ENCODE assay signal across 8 cellular contexts in the genomic region with DNA sequence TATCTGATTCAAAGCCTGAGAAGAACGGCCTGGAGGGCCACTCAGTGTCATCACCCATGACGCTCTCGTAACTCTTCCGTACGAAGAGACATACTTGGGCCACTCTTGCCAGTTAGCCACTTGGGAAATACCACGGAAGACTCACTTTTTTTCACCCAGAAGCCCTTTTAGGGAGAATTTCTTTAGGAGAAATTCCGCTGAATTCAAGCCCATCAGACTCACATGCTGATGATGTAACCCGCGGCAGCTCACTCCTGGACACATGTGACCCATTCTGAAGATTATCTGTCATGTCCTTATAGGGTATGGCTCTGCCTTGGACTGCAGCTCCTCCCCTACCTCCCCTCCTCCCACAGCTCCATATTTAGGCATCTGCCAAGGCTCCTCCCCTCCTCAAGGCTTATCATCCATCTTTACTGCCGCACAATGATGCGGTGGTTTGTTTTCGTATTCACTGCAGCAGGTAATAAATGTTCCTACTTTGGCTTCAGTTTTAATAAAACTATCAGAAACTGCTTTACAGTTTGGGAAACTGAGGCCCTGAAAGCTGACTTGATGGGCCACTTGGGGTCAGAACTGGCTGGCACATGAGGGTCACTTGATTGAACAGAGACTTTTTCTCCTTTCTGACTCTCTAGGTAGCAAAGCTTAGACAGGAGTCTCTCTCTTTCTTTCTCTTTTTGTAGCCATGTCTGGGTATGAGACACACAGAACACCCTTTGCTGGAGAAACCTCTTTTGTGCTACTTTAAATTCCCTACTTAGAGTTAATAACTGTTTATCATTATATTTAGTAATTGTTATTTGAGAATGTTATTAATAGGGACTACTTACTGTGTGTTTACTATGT. TPM values are rescaled to one million over a fixed set of nuclear protein-coding genes. Genes with fewer than 3 reads are reported as not detected.
DNase-seq lines count a peak whose midpoint lies in the region; ATAC-seq, FAIRE-seq and TF ChIP-seq lines count a peak whose summit lies in the region.

No MANE protein-coding gene starts in this region.

- 77 to 85% (median 84%) methylated on average over 12 of the region's 12 CpGs for WGBS in ovary, 3 donors

- TF ChIP-seq POLR2A in GM12891 (IDR thresholded peaks at IDR 0.05; ENCODE audit: low read depth, low read length) (peak; percentile 14; the same call in 1 of the 2 replicates), ovary (IDR thresholded peaks at IDR 0.05) (no peak)

- TF ChIP-seq EP300 in ovary (IDR thresholded peaks at IDR 0.05): no peak

- TF ChIP-seq CTCF in VCaP (conservative IDR thresholded peaks at IDR 0.05) (no peak), ovary (IDR thresholded peaks at IDR 0.05) (no peak)

- H3K4me1 ChIP-seq in ovary (ENCODE audit: insufficient read depth): no peaks in the 10 kb centered on the region

- ATAC-seq in HG03439 (IDR thresholded peaks at IDR 0.05; ENCODE audit: unreplicated experiment) (no peak), GM21447 (IDR thresholded peaks at IDR 0.05; ENCODE audit: unreplicated experiment) (no peak)

- no peak overlapping the region for H3K4me3 ChIP-seq in ovary

- intact Hi-C loops in ovary (cut with DNase I): no loop called here

- H3K27me3 ChIP-seq in ovary: no peaks in the 10 kb centered on the region

- no peak for FAIRE-seq in GM12891 (lab: Jason Lieb, UNC)

- DNase-seq in GM12891 (ENCODE audit: insufficient read length, low spot score) (no peak), amniotic epithelial cell (ENCODE audit: low read depth) (peak; percentile 33), hypothalamus (lab: John Stamatoyannopoulos, UW) (no peak), ovary (no peak)
- peak; percentile 64 for DNase-seq in stimulated activated CD4-positive, alpha-beta T cell treated with anti-CD3 and anti-CD28 coated beads, Interleukin-4, amount 100 ng/mL, for 1 hour

- no peaks in the 10 kb centered on the region for H3K9me3 ChIP-seq in ovary

- no peaks in the 10 kb centered on the region for H3K36me3 ChIP-seq in ovary

- H3K27ac ChIP-seq in VCaP (peak overlapping the region; percentile 24; the same call in 1 of the 2 replicates), ovary (no peak overlapping the region)

TF ChIP-seq in GM12891, 5 proteins besides CTCF, POLR2A, EP300 and RAD21:
- TF ChIP-seq TAF1 (IDR thresholded peaks at IDR 0.05; ENCODE audit: low read depth, low read length) (no peak), POLR2AphosphoS5 (IDR thresholded peaks at IDR 0.05; ENCODE audit: low read depth, low read length) (no peak; the same call in 1 of the 2 replicates)
TF ChIP-seq in GM12891: peak in this region for 0.

RNA-seq across cellular contexts. Expression of a gene that starts 42.1 kb away (rescaled TPM):
- polyA plus RNA-seq in GM12891 (2012; ENCODE audit: low read depth, missing spikeins): 58.4 TPM
- 1 to 10 TPM in 4 of 7 donors, under 1 TPM in 3; 0.56 to 3.2 (median 1.0) TPM for total RNA-seq in ovary
- under 1 TPM; 0.31 to 0.98 TPM for polyA plus RNA-seq in ovary

Comparison
In these comparisons a context has a peak if more than half of its experiments do, and no peak if none do; other contexts are left out.
1. DNase-seq: peak in amniotic epithelial cell (single experiment) and stimulated activated CD4-positive, alpha-beta T cell treated with anti-CD3 and anti-CD28 coated beads, Interleukin-4, amount 100 ng/mL, for 1 hour (single experiment); none in GM12891 (single experiment), hypothalamus (0 of 51) and ovary (0 of 5).